ENCODE assay signal across 14 cellular contexts in the genomic region with DNA sequence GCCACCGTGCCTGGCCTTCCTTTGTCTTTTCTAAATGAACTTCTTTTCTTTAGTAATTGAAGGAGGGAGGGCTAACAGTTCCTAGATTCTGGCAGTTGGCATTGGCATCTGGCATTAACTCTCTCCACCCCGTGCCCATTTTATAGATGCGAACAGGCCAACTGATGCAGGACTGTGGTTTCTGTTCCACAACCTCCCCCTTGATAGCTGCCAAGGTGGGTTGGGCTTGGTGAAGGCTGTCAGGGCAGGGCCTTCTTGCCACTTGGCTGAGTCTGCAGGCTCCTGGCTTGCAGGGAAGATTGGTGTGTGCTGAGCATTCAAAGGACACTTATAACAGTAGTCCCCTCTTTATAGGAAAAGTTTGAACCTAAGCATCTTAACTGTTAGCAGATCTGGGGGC. TPM values are rescaled to one million over a fixed set of nuclear protein-coding genes. Genes with fewer than 3 reads are reported as not detected.
DNase-seq lines count a peak whose midpoint lies in the region; ATAC-seq lines count a peak whose summit lies in the region.
"Had no signal": no experiment of that assay in that cellular context is flagged by ENCODE, and none has a peak within 500 bp of the region (broad histone marks: within the 10 kb centered on the region; RNA-seq: fewer than 3 reads in every experiment).

No MANE protein-coding gene starts in this region.

- H3K9me3 Mint-ChIP-seq in activated CD4-positive, alpha-beta T cell treated with anti-CD3 and anti-CD28 coated beads, Interleukin-2, amount 10 ng/mL, durations not matched to agents 7 days and 5 days = no peaks in the 10 kb centered on the region
- no peaks in the 10 kb centered on the region for H3K9me3 Mint-ChIP-seq in stimulated activated memory B cell treated with anti-CD40 and anti-IgM and Interleukin-4, amounts not matched to agents 10 μg/mL and 1 μg/mL and 100 μg/mL, for 72 hours
- H3K9me3 Mint-ChIP-seq: mesothelial cell of epicardium, type B pancreatic cell had no signal

- POLR2A ChIA-PET in activated CD4-positive, alpha-beta T cell treated with anti-CD3 and anti-CD28 coated beads, Interleukin-2, amount 10 ng/mL, durations not matched to agents 7 days and 5 days (lab: Charles Lee) = no interaction called here

- H3K27ac Mint-ChIP-seq in activated CD4-positive, alpha-beta T cell treated with anti-CD3 and anti-CD28 coated beads, Interleukin-2, amount 10 ng/mL, durations not matched to agents 7 days and 5 days = peak overlapping the region; percentile 60
- H3K27ac Mint-ChIP-seq in stimulated activated memory B cell treated with anti-CD40 and anti-IgM and Interleukin-4, amounts not matched to agents 10 μg/mL and 1 μg/mL and 100 μg/mL, for 72 hours = peak overlapping the region; percentile 77
- H3K27ac Mint-ChIP-seq: activated CD4-positive, alpha-beta T cell treated with anti-CD3 and anti-CD28 coated beads for 36 hours; mesothelial cell of epicardium; type B pancreatic cell had no signal

- CTCF ChIA-PET in activated CD4-positive, alpha-beta T cell treated with anti-CD3 and anti-CD28 coated beads, Interleukin-2, amount 10 ng/mL, durations not matched to agents 7 days and 5 days (lab: Charles Lee) = interaction anchor here (0.7 to 1.4 kb wide), 3 partner anchors 12 to 36 kb away, joined by 3 read pairs; no protein-coding TSS in a partner anchor

- H3K4me3 Mint-ChIP-seq in activated CD4-positive, alpha-beta T cell treated with anti-CD3 and anti-CD28 coated beads, Interleukin-2, amount 10 ng/mL, durations not matched to agents 7 days and 5 days = no peak overlapping the region
- no peak overlapping the region for H3K4me3 Mint-ChIP-seq in stimulated activated memory B cell treated with anti-CD40 and anti-IgM and Interleukin-4, amounts not matched to agents 10 μg/mL and 1 μg/mL and 100 μg/mL, for 72 hours
- H3K4me3 Mint-ChIP-seq: activated CD4-positive, alpha-beta T cell treated with anti-CD3 and anti-CD28 coated beads for 36 hours; mesothelial cell of epicardium; type B pancreatic cell had no signal

- no peak for ATAC-seq in stimulated activated memory B cell treated with anti-CD40 and anti-IgM and Interleukin-4, amounts not matched to agents 10 μg/mL and 1 μg/mL and 100 μg/mL, for 72 hours
- ATAC-seq in HG03565 (IDR thresholded peaks at IDR 0.05; ENCODE audit: unreplicated experiment) = no peak
- no peak for ATAC-seq in GM18502 (IDR thresholded peaks at IDR 0.05; ENCODE audit: poor library complexity, unreplicated experiment)
- ATAC-seq: activated CD4-positive, alpha-beta T cell treated with anti-CD3 and anti-CD28 coated beads for 36 hours had no signal

- no peaks in the 10 kb centered on the region for H3K27me3 Mint-ChIP-seq in activated CD4-positive, alpha-beta T cell treated with anti-CD3 and anti-CD28 coated beads, Interleukin-2, amount 10 ng/mL, durations not matched to agents 7 days and 5 days
- no peaks in the 10 kb centered on the region for H3K27me3 Mint-ChIP-seq in stimulated activated memory B cell treated with anti-CD40 and anti-IgM and Interleukin-4, amounts not matched to agents 10 μg/mL and 1 μg/mL and 100 μg/mL, for 72 hours
- H3K27me3 Mint-ChIP-seq: activated CD4-positive, alpha-beta T cell treated with anti-CD3 and anti-CD28 coated beads for 36 hours had no signal

- no peaks in the 10 kb centered on the region for H3K36me3 Mint-ChIP-seq in activated CD4-positive, alpha-beta T cell treated with anti-CD3 and anti-CD28 coated beads, Interleukin-2, amount 10 ng/mL, durations not matched to agents 7 days and 5 days (ENCODE audit: low read depth)
- no peaks in the 10 kb centered on the region for H3K36me3 Mint-ChIP-seq in stimulated activated memory B cell treated with anti-CD40 and anti-IgM and Interleukin-4, amounts not matched to agents 10 μg/mL and 1 μg/mL and 100 μg/mL, for 72 hours
- H3K36me3 Mint-ChIP-seq: mesothelial cell of epicardium, type B pancreatic cell had no signal

- H3K4me1 Mint-ChIP-seq in activated CD4-positive, alpha-beta T cell treated with anti-CD3 and anti-CD28 coated beads, Interleukin-2, amount 10 ng/mL, durations not matched to agents 7 days and 5 days = peaks cover 29% of the 10 kb centered on the region
- peaks cover 37% of the 10 kb centered on the region for H3K4me1 Mint-ChIP-seq in stimulated activated memory B cell treated with anti-CD40 and anti-IgM and Interleukin-4, amounts not matched to agents 10 μg/mL and 1 μg/mL and 100 μg/mL, for 72 hours

- no peak for DNase-seq in activated CD4-positive, alpha-beta T cell treated with anti-CD3 and anti-CD28 coated beads, Interleukin-2, amount 10 ng/mL, durations not matched to agents 7 days and 5 days
- no peak for DNase-seq in activated CD4-positive, alpha-beta T cell treated with anti-CD3 and anti-CD28 coated beads for 4 hours
- DNase-seq in LHCN-M2 (ENCODE audit: low read depth) (peak; percentile 56), astrocyte of the hippocampus (ENCODE audit: low read depth, low spot score) (peak; percentile 70), AG08396 (ENCODE audit: low spot score) (no peak)
- DNase-seq: activated CD4-positive, alpha-beta T cell treated with anti-CD3 and anti-CD28 coated beads for 36 hours; effector CD4-positive, alpha-beta T cell; NCI-H187 treated with DMSO at 0.1 percent for 48 hours; NK-92 treated with Interleukin-12 subunit alpha and Interleukin-12 subunit beta, amount 100 ng/mL, for 24 hours had no signal

RNA-seq across cellular contexts. Expression of gene SOWAHD, which starts 4.3 kb away (rescaled TPM):
- 1 to 10 TPM; 3.1 to 3.3 TPM for total RNA-seq in activated CD4-positive, alpha-beta T cell treated with anti-CD3 and anti-CD28 coated beads, Interleukin-2, amount 10 ng/mL, durations not matched to agents 7 days and 5 days
- total RNA-seq in LHCN-M2 (2014; rRNA removed) = 0.51 and 0.69 TPM in 2 replicates
- 0.86 TPM for polyA plus RNA-seq in LHCN-M2 (2012)
- total RNA-seq: mesothelial cell of epicardium had no signal

RNA-seq across cellular contexts. Expression of gene RPL39, which starts 28.7 kb away (rescaled TPM):
- 1,000 to 10,000 TPM; 1,629 to 1,903 TPM for total RNA-seq in activated CD4-positive, alpha-beta T cell treated with anti-CD3 and anti-CD28 coated beads, Interleukin-2, amount 10 ng/mL, durations not matched to agents 7 days and 5 days
- 3,089 and 6,376 TPM in 2 replicates for total RNA-seq in LHCN-M2 (2014; rRNA removed)
- polyA plus RNA-seq in LHCN-M2 (2012) = 3,363 TPM

Comparison
In these comparisons a context has a peak if more than half of its experiments do, and no peak if none do; other contexts are left out.
1. DNase-seq: peak in LHCN-M2 (single experiment) and astrocyte of the hippocampus (single experiment); none in activated CD4-positive, alpha-beta T cell treated with anti-CD3 and anti-CD28 coated beads, Interleukin-2, amount 10 ng/mL, durations not matched to agents 7 days and 5 days (single experiment), activated CD4-positive, alpha-beta T cell treated with anti-CD3 and anti-CD28 coated beads for 4 hours (0 of 2) and AG08396 (single experiment).